In the genomic region with DNA sequence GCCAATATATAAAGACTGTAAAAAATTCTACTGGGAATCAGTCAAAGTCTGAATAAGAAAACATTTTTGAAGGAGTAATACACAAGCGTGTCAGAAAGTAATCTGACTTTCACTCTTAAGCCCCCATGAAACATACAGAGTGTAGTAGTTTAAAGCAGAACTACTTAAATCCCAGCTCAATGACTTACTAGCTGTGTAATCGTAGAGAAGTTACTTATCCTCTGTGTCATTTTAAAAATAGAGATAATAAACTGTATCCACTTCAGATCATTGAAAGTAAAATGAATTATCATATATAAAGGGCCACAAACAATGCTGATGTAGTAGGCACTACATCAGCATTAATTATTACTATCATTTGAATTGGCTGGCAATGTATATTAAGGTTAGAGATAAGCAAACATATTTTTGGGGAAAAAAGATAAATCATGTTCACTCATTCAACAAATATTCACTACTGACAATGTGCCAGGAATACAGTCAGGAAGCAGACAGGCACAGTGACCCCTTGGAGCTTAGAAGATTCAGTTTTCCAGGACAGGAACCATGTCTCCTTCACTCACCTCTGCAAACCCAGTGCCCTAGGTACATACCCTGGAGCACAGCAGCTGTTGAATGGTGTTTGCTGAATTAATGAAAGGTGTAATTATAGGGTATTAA, we compare ENCODE assay signal across 16 cellular contexts. TPM values are rescaled to one million over a fixed set of nuclear protein-coding genes. Genes with fewer than 3 reads are reported as not detected.
A peak's percentile ranks its signal among the peaks of the same experiment; 100 is the strongest.
DNase-seq lines count a peak whose midpoint lies in the region; ATAC-seq and TF ChIP-seq lines count a peak whose summit lies in the region.
"Had no signal": no experiment of that assay in that cellular context is flagged by ENCODE, and none has a peak within 500 bp of the region (broad histone marks: within the 10 kb centered on the region; RNA-seq: fewer than 3 reads in every experiment).

No MANE protein-coding gene starts in this region.

- CTCF ChIA-PET in CD4-positive, alpha-beta T cell (lab: Charles Lee) = no interaction called here

- H3K27me3 Mint-ChIP-seq in central memory CD8-positive, alpha-beta T cell = no peaks in the 10 kb centered on the region
- H3K27me3 Mint-ChIP-seq in CD4-positive, alpha-beta T cell = no peaks in the 10 kb centered on the region
- H3K27me3 Mint-ChIP-seq in H9 (ENCODE audit: low read depth) = no peaks in the 10 kb centered on the region

- no peaks in the 10 kb centered on the region for H3K9me3 Mint-ChIP-seq in central memory CD8-positive, alpha-beta T cell
- no peaks in the 10 kb centered on the region for H3K9me3 Mint-ChIP-seq in CD4-positive, alpha-beta T cell
- H3K9me3 Mint-ChIP-seq in H9 = no peaks in the 10 kb centered on the region

- no peaks in the 10 kb centered on the region for H4K20me1 ChIP-seq in H9 (ENCODE audit: control insufficient read depth, insufficient read depth, insufficient read length)

- no peaks in the 10 kb centered on the region for H3K23me2 ChIP-seq in H9 (ENCODE audit: insufficient read length, low read depth, low read length, poor library complexity, severe bottlenecking)

- no peak for TF ChIP-seq CTCF in CD4-positive, alpha-beta T cell (IDR thresholded peaks at IDR 0.05)
- no peak for TF ChIP-seq CTCF in H9 (conservative IDR thresholded peaks at IDR 0.05)

- no peak overlapping the region for H3K4ac ChIP-seq in H9 (ENCODE audit: low read depth, low read length)

- peak overlapping the region; percentile 19 for H3K27ac Mint-ChIP-seq in central memory CD8-positive, alpha-beta T cell (ENCODE audit: low read depth)
- no peak overlapping the region for H3K27ac Mint-ChIP-seq in CD4-positive, alpha-beta T cell
- H3K27ac Mint-ChIP-seq in H9 = peak overlapping the region in 1 of 3 experiments; percentile 71; a peak in 2 of 7 replicates

- no peak overlapping the region for H3T11ph ChIP-seq in H9 (ENCODE audit: low read length)

- intact Hi-C loops in CD4-positive, alpha-beta T cell (cut with DNase I, micrococcal nuclease) = no loop called here

- no peaks in the 10 kb centered on the region for H3K27me3 ChIP-seq in CD4-positive, alpha-beta T cell (ENCODE audit: control insufficient read depth, insufficient read depth, low read length)
- no peaks in the 10 kb centered on the region for H3K27me3 ChIP-seq in H9 (ENCODE audit: insufficient read depth, low read length)
- H3K27me3 ChIP-seq: BLaER1 treated with 17β-estradiol and CSF1 and Interleukin-3, amounts not matched to agents 10 nM and 100 nM; SJSA1 had no signal

- H3K14ac ChIP-seq in H9 (ENCODE audit: insufficient read depth, low read length) = no peak overlapping the region

- H2BK20ac ChIP-seq in H9 (ENCODE audit: low read depth, low read length, poor library complexity, severe bottlenecking) = no peak overlapping the region

- no peak overlapping the region for H4K8ac ChIP-seq in H9 (replicated peaks; ENCODE audit: insufficient read length, low read depth, low read length)

- H2BK15ac ChIP-seq in H9 (ENCODE audit: low read depth, low read length) = no peak overlapping the region

- DNase-seq in EL = peak; percentile 84
- DNase-seq in NCI-H146 treated with DMSO at 0.1 percent for 48 hours (lab: John Stamatoyannopoulos, UW; ENCODE audit: unreplicated experiment) = peak; percentile 70
- DNase-seq in central memory CD8-positive, alpha-beta T cell (ENCODE audit: low spot score in 2 of 2) = no peak
- peak; percentile 57 for DNase-seq in kidney tubule cell (ENCODE audit: low spot score)
- no peak for DNase-seq in CD4-positive, alpha-beta T cell
- no peak for DNase-seq in H9
- no peak for DNase-seq in islet precursor cell
- DNase-seq in epidermal melanocyte (ENCODE audit: insufficient read length, low spot score) = no peak
- DNase-seq: activated CD4-positive, CD25-positive, alpha-beta regulatory T cell; mucosa of descending colon; NCI-H187 treated with DMSO at 0.1 percent for 48 hours; NCI-H748 treated with DMSO at 0.1 percent for 48 hours; stimulated activated CD4-positive, alpha-beta T cell treated with anti-CD3 and anti-CD28 coated beads, Interleukin-4, amount 100 ng/mL, for 4 hours; stimulated activated naive CD8-positive, alpha-beta T cell treated with anti-CD3 and anti-CD28 coated beads, Interleukin-15, Interleukin-2, amounts not matched to agents 100 U/mL and 50 U/mL, for 24 hours had no signal

- H3K4me1 ChIP-seq in H9 (ENCODE audit: insufficient read depth, low read length) = peaks cover 9% of the 10 kb centered on the region; the same call in 1 of the 2 replicates

- H2AFZ ChIP-seq in H9 (ENCODE audit: low read length) = no peak overlapping the region

- H3K27ac ChIP-seq in CD4-positive, alpha-beta T cell (ENCODE audit: low read depth, low read length) = no peak overlapping the region
- H3K27ac ChIP-seq in H9 (ENCODE audit: insufficient read length, low read depth, low read length) = no peak overlapping the region
- H3K27ac ChIP-seq: BLaER1 treated with 17β-estradiol and CSF1 and Interleukin-3, amounts not matched to agents 10 nM and 100 nM had no signal

- no peak overlapping the region for H4K91ac ChIP-seq in H9 (ENCODE audit: insufficient read length, low read depth, low read length)

- no peaks in the 10 kb centered on the region for H3K79me1 ChIP-seq in H9 (ENCODE audit: insufficient read depth, low read depth, low read length, poor library complexity, severe bottlenecking)

- no peak overlapping the region for H3K23ac ChIP-seq in H9 (ENCODE audit: insufficient read length, low read depth, low read length)

- H3K4me2 ChIP-seq in H9 (ENCODE audit: insufficient read depth, insufficient read length, low read length) = no peak overlapping the region

- no peak overlapping the region for H3K56ac ChIP-seq in H9 (ENCODE audit: insufficient read length, low read depth, low read length)

- H2BK120ac ChIP-seq in H9 (ENCODE audit: low read depth, low read length, poor library complexity, severe bottlenecking) = no peak overlapping the region

- peaks cover 22% of the 10 kb centered on the region; the same call in 1 of the 2 replicates for H3K79me2 ChIP-seq in H9 (ENCODE audit: insufficient read depth, low read length)

- H3K36me3 Mint-ChIP-seq in central memory CD8-positive, alpha-beta T cell (ENCODE audit: insufficient read depth) = peaks cover 2% of the 10 kb centered on the region
- H3K36me3 Mint-ChIP-seq in CD4-positive, alpha-beta T cell (ENCODE audit: low read depth) = no peaks in the 10 kb centered on the region
- peaks cover 0 to 2% (median 0%) of the 10 kb centered on the region in 3 experiments; a peak in 1 of 7 replicates for H3K36me3 Mint-ChIP-seq in H9 (ENCODE audit: insufficient read depth in 1 of 3, low read depth in 3 of 3)

- no peak overlapping the region for H2BK5ac ChIP-seq in H9 (ENCODE audit: insufficient read length, low read length)

- no peak overlapping the region for H2AK5ac ChIP-seq in H9 (ENCODE audit: insufficient read length, low read length)

- no peak overlapping the region for H3K18ac ChIP-seq in H9 (ENCODE audit: insufficient read length, low read depth, low read length)

- POLR2A ChIA-PET in CD4-positive, alpha-beta T cell (lab: Charles Lee) = interaction anchor here (0.5 to 1.4 kb wide), 4 partner anchors 14 to 820 kb away, joined by 3 to 4 read pairs (median 3); no protein-coding TSS in a partner anchor

- no peak overlapping the region for H4K5ac ChIP-seq in H9 (ENCODE audit: insufficient read length, low read depth, low read length)

- WGBS in H9 (ENCODE audit: extremely low coverage, insufficient read length, low lambda C conversion rate) = no CpG with 5 or more reads among the region's 2 CpGs

- no peak for ATAC-seq in central memory CD8-positive, alpha-beta T cell (replicated peaks; ENCODE audit: extremely low read depth, poor library complexity, severe bottlenecking)
- ATAC-seq in CD4-positive, alpha-beta T cell (ENCODE audit: poor library complexity) = no peak
- ATAC-seq: mucosa of descending colon; stimulated activated naive CD8-positive, alpha-beta T cell treated with anti-CD3 and anti-CD28 coated beads, Interleukin-15, Interleukin-2, amounts not matched to agents 100 U/mL and 50 U/mL, for 24 hours had no signal

- no peak overlapping the region for H3K4me3 Mint-ChIP-seq in central memory CD8-positive, alpha-beta T cell
- H3K4me3 Mint-ChIP-seq in CD4-positive, alpha-beta T cell = no peak overlapping the region
- H3K4me3 Mint-ChIP-seq in H9 = no peak overlapping the region

- H3K9me3 ChIP-seq in CD4-positive, alpha-beta T cell (ENCODE audit: control insufficient read depth, low read length) = no peaks in the 10 kb centered on the region
- no peaks in the 10 kb centered on the region for H3K9me3 ChIP-seq in H9 (ENCODE audit: control insufficient read depth, low read depth, low read length)
- H3K9me3 ChIP-seq: mucosa of descending colon, SJSA1 had no signal

- H2BK12ac ChIP-seq in H9 (ENCODE audit: insufficient read length, low read depth, low read length) = no peak overlapping the region

- H3K4me1 Mint-ChIP-seq in central memory CD8-positive, alpha-beta T cell = peaks cover 57% of the 10 kb centered on the region
- peaks cover 84% of the 10 kb centered on the region for H3K4me1 Mint-ChIP-seq in CD4-positive, alpha-beta T cell (ENCODE audit: low read depth)
- H3K4me1 Mint-ChIP-seq in H9 = peaks cover 72 to 77% of the 10 kb centered on the region in 2 experiments

- no peak overlapping the region for H3K9ac ChIP-seq in H9 (ENCODE audit: extremely low read depth, insufficient read length, low read length)
- H3K9ac ChIP-seq: BLaER1 treated with 17β-estradiol and CSF1 and Interleukin-3, amounts not matched to agents 10 nM and 100 nM had no signal

RNA-seq across cellular contexts. Expression of a gene that starts 14.4 kb away (rescaled TPM):
- 10 to 100 TPM; 54.0 to 56.6 TPM for total RNA-seq in CD4-positive, alpha-beta T cell
- total RNA-seq in H9 (2021) = 68.3 and 74.4 TPM in 2 replicates

RNA-seq across cellular contexts. Expression of a gene that starts 54.9 kb away (rescaled TPM):
- 10 to 100 TPM; 36.8 to 40.6 TPM for total RNA-seq in CD4-positive, alpha-beta T cell
- 121 and 123 TPM in 2 replicates for total RNA-seq in H9 (2021)

Comparison
In these comparisons a context has a peak if more than half of its experiments do, and no peak if none do; other contexts are left out.
1. DNase-seq: peak in EL (single experiment), NCI-H146 treated with DMSO at 0.1 percent for 48 hours (single experiment) and kidney tubule cell (single experiment); none in central memory CD8-positive, alpha-beta T cell (0 of 2), CD4-positive, alpha-beta T cell (0 of 10), H9 (single experiment), islet precursor cell (single experiment) and epidermal melanocyte (single experiment).